23 cellular contexts compared by ENCODE assay signal in genomic region chr4:163171590-163171989, GRCh38.
"Had no signal": no experiment of that assay in that cellular context is flagged by ENCODE, and none has a peak within 500 bp of the region (broad histone marks: within the 10 kb centered on the region; RNA-seq: fewer than 3 reads in every experiment).

No MANE protein-coding gene starts in this region.

- DNase-seq: activated CD4-positive, alpha-beta T cell treated with anti-CD3 and anti-CD28 coated beads for 1 hour; activated CD4-positive, alpha-beta T cell treated with anti-CD3 and anti-CD28 coated beads, Interleukin-2, amount 50 U/mL, for 1 hour; activated gamma-delta T cell treated with Interleukin-2 at 50 U/mL for 16 hours; activated T-cell treated with anti-CD3 and anti-CD28 coated beads, Interleukin-2, amount 50 U/mL, for 1 hour; brain microvascular endothelial cell; caudate nucleus; effector CD4-positive, alpha-beta T cell; heart right ventricle; islet precursor cell; left cardiac atrium; mucosa of descending colon; small intestine; stimulated activated CD4-positive, alpha-beta T cell treated with anti-CD3 and anti-CD28 coated beads, Interleukin-2, amount 100 ng/mL, for 24 hours; stomach; transverse colon; uterus had no signal

- H3K27me3 ChIP-seq: ascending aorta, brain microvascular endothelial cell, uterus had no signal

- H3K4me1 Mint-ChIP-seq: stimulated activated effector memory CD8-positive, alpha-beta T cell treated with anti-CD3 and anti-CD28 coated beads, Interleukin-12 subunit alpha, Interleukin-12 subunit beta, amount 100 ng/mL, for 72 hours had no signal

- H3K4me3 ChIP-seq: ascending aorta, heart right ventricle, mucosa of descending colon, stomach, suprapubic skin, transverse colon, uterus had no signal

- H3K27ac Mint-ChIP-seq: activated naive CD4-positive, alpha-beta T cell treated with anti-CD3 and anti-CD28 coated beads, Interleukin-2, amount 50 U/mL, for 72 hours; dendritic cell treated with granulocyte-macrophage colony-stimulating factor and Interleukin-4, amounts not matched to agents 40 ng/mL and 50 ng/mL, for 4 days; stimulated activated effector memory CD8-positive, alpha-beta T cell treated with anti-CD3 and anti-CD28 coated beads, Interleukin-12 subunit alpha, Interleukin-12 subunit beta, amount 100 ng/mL, for 72 hours had no signal

- H3K4me1 ChIP-seq: ascending aorta, transverse colon, uterus had no signal

- H3K27ac ChIP-seq: ascending aorta, brain microvascular endothelial cell, heart right ventricle, stomach, suprapubic skin, transverse colon, uterus had no signal

- ATAC-seq: activated naive CD4-positive, alpha-beta T cell treated with anti-CD3 and anti-CD28 coated beads, Interleukin-2, amount 50 U/mL, for 72 hours; heart right ventricle; left cardiac atrium; mucosa of descending colon; sciatic nerve; stimulated activated effector memory CD8-positive, alpha-beta T cell treated with anti-CD3 and anti-CD28 coated beads, Interleukin-12 subunit alpha, Interleukin-12 subunit beta, amount 100 ng/mL, for 72 hours had no signal

- H3K9me3 Mint-ChIP-seq: activated naive CD4-positive, alpha-beta T cell treated with anti-CD3 and anti-CD28 coated beads, Interleukin-2, amount 50 U/mL, for 72 hours; dendritic cell treated with granulocyte-macrophage colony-stimulating factor and Interleukin-4, amounts not matched to agents 40 ng/mL and 50 ng/mL, for 4 days; neural crest cell; stimulated activated effector memory CD8-positive, alpha-beta T cell treated with anti-CD3 and anti-CD28 coated beads, Interleukin-12 subunit alpha, Interleukin-12 subunit beta, amount 100 ng/mL, for 72 hours had no signal

- H3K36me3 ChIP-seq: ascending aorta, brain microvascular endothelial cell, heart right ventricle, stomach, suprapubic skin, transverse colon, uterus had no signal

- H3K4me3 Mint-ChIP-seq: dendritic cell treated with granulocyte-macrophage colony-stimulating factor and Interleukin-4, amounts not matched to agents 40 ng/mL and 50 ng/mL, for 4 days; neural crest cell; stimulated activated effector memory CD8-positive, alpha-beta T cell treated with anti-CD3 and anti-CD28 coated beads, Interleukin-12 subunit alpha, Interleukin-12 subunit beta, amount 100 ng/mL, for 72 hours had no signal

- H3K9me3 ChIP-seq: ascending aorta, heart right ventricle, mucosa of descending colon, stomach, suprapubic skin, transverse colon, uterus had no signal
